In the genomic region with DNA sequence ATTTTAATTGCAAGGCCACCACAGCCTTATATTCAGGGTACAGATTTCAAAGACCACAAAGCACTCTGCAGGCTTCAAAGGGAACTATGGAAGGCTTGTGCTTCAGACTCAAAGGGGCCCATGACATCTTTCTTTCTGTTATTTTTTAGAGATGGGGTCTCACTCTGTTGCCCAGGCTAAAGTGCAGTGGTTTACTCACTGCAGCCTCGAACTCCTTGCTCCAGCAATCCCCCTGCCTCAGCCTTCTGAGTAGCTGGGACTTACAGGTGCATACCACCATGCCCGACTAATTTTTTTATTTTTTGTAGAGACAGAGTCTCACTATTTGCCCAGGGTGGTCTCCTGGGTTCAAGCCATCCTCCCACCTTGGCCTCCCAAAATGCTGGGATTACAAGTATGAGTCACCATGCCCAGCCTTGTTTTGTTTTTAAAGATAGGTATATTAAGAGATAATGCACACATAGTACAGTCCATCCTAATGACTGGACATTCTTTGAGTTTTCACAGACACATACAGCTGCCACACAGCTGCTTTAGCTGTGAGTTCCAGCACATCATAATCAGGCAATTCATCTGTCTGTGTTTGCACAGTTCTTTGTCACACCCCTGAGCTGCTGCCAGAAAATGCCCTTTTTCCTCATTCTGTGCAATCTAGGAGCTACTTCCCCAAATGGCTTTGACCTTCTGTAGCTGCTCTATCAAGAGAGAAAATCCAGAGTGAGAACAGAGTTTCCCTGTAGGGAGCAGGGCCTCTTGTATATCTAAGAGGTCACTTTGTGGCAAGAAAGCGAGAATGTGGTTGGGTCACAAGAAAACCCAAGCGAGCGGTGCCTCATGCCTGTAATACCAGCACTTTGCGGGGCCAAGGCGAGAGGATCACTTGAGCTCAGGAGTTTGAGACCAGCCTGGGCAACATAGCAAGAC, we compare ENCODE assay signal across 1 cellular context.
TF ChIP-seq lines count a peak whose summit lies in the region.

No MANE protein-coding gene starts in this region.

TF ChIP-seq in GM23338, 12 proteins besides CTCF, POLR2A, EP300 and RAD21 (continued from another document):
- TF ChIP-seq, protein P1, sequence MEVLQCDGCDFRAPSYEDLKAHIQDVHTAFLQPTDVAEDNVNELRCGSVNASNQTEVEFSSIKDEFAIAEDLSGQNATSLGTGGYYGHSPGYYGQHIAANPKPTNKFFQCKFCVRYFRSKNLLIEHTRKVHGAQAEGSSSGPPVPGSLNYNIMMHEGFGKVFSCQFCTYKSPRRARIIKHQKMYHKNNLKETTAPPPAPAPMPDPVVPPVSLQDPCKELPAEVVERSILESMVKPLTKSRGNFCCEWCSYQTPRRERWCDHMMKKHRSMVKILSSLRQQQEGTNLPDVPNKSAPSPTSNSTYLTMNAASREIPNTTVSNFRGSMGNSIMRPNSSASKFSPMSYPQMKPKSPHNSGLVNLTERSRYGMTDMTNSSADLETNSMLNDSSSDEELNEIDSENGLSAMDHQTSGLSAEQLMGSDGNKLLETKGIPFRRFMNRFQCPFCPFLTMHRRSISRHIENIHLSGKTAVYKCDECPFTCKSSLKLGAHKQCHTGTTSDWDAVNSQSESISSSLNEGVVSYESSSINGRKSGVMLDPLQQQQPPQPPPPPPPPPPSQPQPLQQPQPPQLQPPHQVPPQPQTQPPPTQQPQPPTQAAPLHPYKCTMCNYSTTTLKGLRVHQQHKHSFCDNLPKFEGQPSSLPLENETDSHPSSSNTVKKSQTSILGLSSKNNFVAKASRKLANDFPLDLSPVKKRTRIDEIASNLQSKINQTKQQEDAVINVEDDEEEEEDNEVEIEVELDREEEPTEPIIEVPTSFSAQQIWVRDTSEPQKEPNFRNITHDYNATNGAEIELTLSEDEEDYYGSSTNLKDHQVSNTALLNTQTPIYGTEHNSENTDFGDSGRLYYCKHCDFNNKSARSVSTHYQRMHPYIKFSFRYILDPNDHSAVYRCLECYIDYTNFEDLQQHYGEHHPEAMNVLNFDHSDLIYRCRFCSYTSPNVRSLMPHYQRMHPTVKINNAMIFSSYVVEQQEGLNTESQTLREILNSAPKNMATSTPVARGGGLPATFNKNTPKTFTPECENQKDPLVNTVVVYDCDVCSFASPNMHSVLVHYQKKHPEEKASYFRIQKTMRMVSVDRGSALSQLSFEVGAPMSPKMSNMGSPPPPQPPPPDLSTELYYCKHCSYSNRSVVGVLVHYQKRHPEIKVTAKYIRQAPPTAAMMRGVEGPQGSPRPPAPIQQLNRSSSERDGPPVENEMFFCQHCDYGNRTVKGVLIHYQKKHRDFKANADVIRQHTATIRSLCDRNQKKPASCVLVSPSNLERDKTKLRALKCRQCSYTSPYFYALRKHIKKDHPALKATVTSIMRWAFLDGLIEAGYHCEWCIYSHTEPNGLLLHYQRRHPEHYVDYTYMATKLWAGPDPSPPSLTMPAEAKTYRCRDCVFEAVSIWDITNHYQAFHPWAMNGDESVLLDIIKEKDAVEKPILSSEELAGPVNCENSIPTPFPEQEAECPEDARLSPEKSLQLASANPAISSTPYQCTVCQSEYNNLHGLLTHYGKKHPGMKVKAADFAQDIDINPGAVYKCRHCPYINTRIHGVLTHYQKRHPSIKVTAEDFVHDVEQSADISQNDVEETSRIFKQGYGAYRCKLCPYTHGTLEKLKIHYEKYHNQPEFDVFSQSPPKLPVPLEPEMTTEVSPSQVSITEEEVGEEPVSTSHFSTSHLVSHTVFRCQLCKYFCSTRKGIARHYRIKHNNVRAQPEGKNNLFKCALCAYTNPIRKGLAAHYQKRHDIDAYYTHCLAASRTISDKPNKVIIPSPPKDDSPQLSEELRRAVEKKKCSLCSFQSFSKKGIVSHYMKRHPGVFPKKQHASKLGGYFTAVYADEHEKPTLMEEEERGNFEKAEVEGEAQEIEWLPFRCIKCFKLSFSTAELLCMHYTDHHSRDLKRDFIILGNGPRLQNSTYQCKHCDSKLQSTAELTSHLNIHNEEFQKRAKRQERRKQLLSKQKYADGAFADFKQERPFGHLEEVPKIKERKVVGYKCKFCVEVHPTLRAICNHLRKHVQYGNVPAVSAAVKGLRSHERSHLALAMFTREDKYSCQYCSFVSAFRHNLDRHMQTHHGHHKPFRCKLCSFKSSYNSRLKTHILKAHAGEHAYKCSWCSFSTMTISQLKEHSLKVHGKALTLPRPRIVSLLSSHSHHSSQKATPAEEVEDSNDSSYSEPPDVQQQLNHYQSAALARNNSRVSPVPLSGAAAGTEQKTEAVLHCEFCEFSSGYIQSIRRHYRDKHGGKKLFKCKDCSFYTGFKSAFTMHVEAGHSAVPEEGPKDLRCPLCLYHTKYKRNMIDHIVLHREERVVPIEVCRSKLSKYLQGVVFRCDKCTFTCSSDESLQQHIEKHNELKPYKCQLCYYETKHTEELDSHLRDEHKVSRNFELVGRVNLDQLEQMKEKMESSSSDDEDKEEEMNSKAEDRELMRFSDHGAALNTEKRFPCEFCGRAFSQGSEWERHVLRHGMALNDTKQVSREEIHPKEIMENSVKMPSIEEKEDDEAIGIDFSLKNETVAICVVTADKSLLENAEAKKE (CRISPR knock-in tag; IDR thresholded peaks at IDR 0.05): no peak
- no peak for TF ChIP-seq JUNB (IDR thresholded peaks at IDR 0.05; ENCODE audit: unreplicated experiment)
- no peak for TF ChIP-seq CREB1 (CRISPR knock-in tag; IDR thresholded peaks at IDR 0.05; ENCODE audit: low read depth)
- TF ChIP-seq POLR2AphosphoS5 (IDR thresholded peaks at IDR 0.05; ENCODE audit: low read depth): no peak
- TF ChIP-seq EZH2 (IDR thresholded peaks at IDR 0.05; ENCODE audit: low read depth, unreplicated experiment): no peak
- TF ChIP-seq, protein P2, sequence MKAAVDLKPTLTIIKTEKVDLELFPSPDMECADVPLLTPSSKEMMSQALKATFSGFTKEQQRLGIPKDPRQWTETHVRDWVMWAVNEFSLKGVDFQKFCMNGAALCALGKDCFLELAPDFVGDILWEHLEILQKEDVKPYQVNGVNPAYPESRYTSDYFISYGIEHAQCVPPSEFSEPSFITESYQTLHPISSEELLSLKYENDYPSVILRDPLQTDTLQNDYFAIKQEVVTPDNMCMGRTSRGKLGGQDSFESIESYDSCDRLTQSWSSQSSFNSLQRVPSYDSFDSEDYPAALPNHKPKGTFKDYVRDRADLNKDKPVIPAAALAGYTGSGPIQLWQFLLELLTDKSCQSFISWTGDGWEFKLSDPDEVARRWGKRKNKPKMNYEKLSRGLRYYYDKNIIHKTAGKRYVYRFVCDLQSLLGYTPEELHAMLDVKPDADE (IDR thresholded peaks at IDR 0.05): no peak
- TF ChIP-seq, protein P3, sequence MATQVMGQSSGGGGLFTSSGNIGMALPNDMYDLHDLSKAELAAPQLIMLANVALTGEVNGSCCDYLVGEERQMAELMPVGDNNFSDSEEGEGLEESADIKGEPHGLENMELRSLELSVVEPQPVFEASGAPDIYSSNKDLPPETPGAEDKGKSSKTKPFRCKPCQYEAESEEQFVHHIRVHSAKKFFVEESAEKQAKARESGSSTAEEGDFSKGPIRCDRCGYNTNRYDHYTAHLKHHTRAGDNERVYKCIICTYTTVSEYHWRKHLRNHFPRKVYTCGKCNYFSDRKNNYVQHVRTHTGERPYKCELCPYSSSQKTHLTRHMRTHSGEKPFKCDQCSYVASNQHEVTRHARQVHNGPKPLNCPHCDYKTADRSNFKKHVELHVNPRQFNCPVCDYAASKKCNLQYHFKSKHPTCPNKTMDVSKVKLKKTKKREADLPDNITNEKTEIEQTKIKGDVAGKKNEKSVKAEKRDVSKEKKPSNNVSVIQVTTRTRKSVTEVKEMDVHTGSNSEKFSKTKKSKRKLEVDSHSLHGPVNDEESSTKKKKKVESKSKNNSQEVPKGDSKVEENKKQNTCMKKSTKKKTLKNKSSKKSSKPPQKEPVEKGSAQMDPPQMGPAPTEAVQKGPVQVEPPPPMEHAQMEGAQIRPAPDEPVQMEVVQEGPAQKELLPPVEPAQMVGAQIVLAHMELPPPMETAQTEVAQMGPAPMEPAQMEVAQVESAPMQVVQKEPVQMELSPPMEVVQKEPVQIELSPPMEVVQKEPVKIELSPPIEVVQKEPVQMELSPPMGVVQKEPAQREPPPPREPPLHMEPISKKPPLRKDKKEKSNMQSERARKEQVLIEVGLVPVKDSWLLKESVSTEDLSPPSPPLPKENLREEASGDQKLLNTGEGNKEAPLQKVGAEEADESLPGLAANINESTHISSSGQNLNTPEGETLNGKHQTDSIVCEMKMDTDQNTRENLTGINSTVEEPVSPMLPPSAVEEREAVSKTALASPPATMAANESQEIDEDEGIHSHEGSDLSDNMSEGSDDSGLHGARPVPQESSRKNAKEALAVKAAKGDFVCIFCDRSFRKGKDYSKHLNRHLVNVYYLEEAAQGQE (IDR thresholded peaks at IDR 0.05; ENCODE audit: unreplicated experiment): no peak
